17 cellular contexts compared by ENCODE assay signal in genomic region chr2:131467722-131468121, GRCh38. TPM values are rescaled to one million over a fixed set of nuclear protein-coding genes. Genes with fewer than 3 reads are reported as not detected.
"Had no signal": no experiment of that assay in that cellular context is flagged by ENCODE, and none has a peak within 500 bp of the region (broad histone marks: within the 10 kb centered on the region; RNA-seq: fewer than 3 reads in every experiment).

No MANE protein-coding gene starts in this region.

RNA-seq across cellular contexts. Expression of gene TUBA3D, which starts 8.2 kb away (rescaled TPM):
- total RNA-seq: naive thymus-derived CD4-positive, alpha-beta T cell; natural killer cell; occipital lobe; osteoblast; progenitor cell of endocrine pancreas; psoas muscle; renal cortical epithelial cell; sciatic nerve; smooth muscle cell; stomach; subcutaneous adipose tissue; temporal lobe; thoracic aorta; tibial nerve; upper lobe of left lung; ureter had no signal
- polyA plus RNA-seq: naive thymus-derived CD4-positive, alpha-beta T cell; neural cell had no signal

RNA-seq across cellular contexts. Expression of gene CCDC74A, which starts 60.0 kb away (rescaled TPM):
- polyA plus RNA-seq: naive thymus-derived CD4-positive, alpha-beta T cell had no signal
